Comparison of ENCODE assay signal across 29 cellular contexts in genomic region chr6:130971504-130971903, GRCh38.
"Had no signal": no experiment of that assay in that cellular context is flagged by ENCODE, and none has a peak within 500 bp of the region (broad histone marks: within the 10 kb centered on the region; RNA-seq: fewer than 3 reads in every experiment).

No MANE protein-coding gene starts in this region.

- ATAC-seq: PC-3, Right ventricle myocardium inferior had no signal

- H3K4me3 Mint-ChIP-seq: activated CD4-positive, alpha-beta T cell treated with anti-CD3 and anti-CD28 coated beads, Interleukin-2, amount 10 ng/mL, durations not matched to agents 7 days and 5 days; activated naive CD4-positive, alpha-beta T cell treated with anti-CD3 and anti-CD28 coated beads, Interleukin-2, amount 50 U/mL, for 24 hours; brain had no signal

- H3K9me3 ChIP-seq: MG63 had no signal

- H3K36me3 ChIP-seq: MG63 had no signal

- H3K27ac ChIP-seq: RWPE1 had no signal

- H3K27me3 Mint-ChIP-seq: activated CD4-positive, alpha-beta T cell treated with anti-CD3 and anti-CD28 coated beads, Interleukin-2, amount 10 ng/mL, durations not matched to agents 7 days and 5 days; activated naive CD4-positive, alpha-beta T cell treated with anti-CD3 and anti-CD28 coated beads, Interleukin-2, amount 50 U/mL, for 24 hours; brain had no signal

- H3K36me3 Mint-ChIP-seq: brain had no signal

- H3K4me3 ChIP-seq: MG63 had no signal

- H3K27me3 ChIP-seq: MG63 had no signal

- H3K4me1 Mint-ChIP-seq: activated CD4-positive, alpha-beta T cell treated with anti-CD3 and anti-CD28 coated beads, Interleukin-2, amount 10 ng/mL, durations not matched to agents 7 days and 5 days; activated naive CD4-positive, alpha-beta T cell treated with anti-CD3 and anti-CD28 coated beads, Interleukin-2, amount 50 U/mL, for 24 hours had no signal

- DNase-seq: activated CD4-positive, alpha-beta T cell treated with anti-CD3 and anti-CD28 coated beads, Interleukin-2, amount 10 ng/mL, durations not matched to agents 7 days and 5 days; activated CD8-positive, alpha-beta memory T cell treated with anti-CD3 and anti-CD28 coated beads, Interleukin-2, amount 50 U/mL, for 4 hours; activated gamma-delta T cell; activated naive CD4-positive, alpha-beta T cell treated with Interleukin-2 at 50 U/mL for 16 hours; activated T-cell treated with anti-CD3 and anti-CD28 coated beads, Interleukin-2, amount 50 U/mL, for 48 hours; anterior cingulate cortex; caudate nucleus; cerebellar nuclear complex; Kasumi-1; KG1; MG63; MV-4-11; NCI-H1092; NCI-H1436 treated with DMSO at 0.1 percent for 48 hours; NCI-H1694 treated with DMSO at 0.1 percent for 48 hours; NCI-H2029; NCI-H345; NCI-H524 treated with DMSO at 0.1 percent for 48 hours; NCI-H748 treated with DMSO at 0.1 percent for 48 hours; NK-92 treated with Interleukin-12 subunit alpha and Interleukin-12 subunit beta, amount 100 ng/mL, for 24 hours; PC-3; SIG-M5; SW 1271; T1000 had no signal

- H3K27ac Mint-ChIP-seq: activated CD4-positive, alpha-beta T cell treated with anti-CD3 and anti-CD28 coated beads, Interleukin-2, amount 10 ng/mL, durations not matched to agents 7 days and 5 days; activated naive CD4-positive, alpha-beta T cell treated with anti-CD3 and anti-CD28 coated beads, Interleukin-2, amount 50 U/mL, for 24 hours; activated T-helper 2 cell treated with anti-CD3 and anti-CD28 coated beads, Interferon-gamma antibody, Interleukin-2, Interleukin-4, amounts not matched to agents 10 μg/mL and 5 μg/mL and 100 μg/mL, durations not matched to agents 14 hours and 24 hours and 36 hours; brain had no signal

- H3K9me3 Mint-ChIP-seq: activated T-helper 2 cell treated with anti-CD3 and anti-CD28 coated beads, Interferon-gamma antibody, Interleukin-2, Interleukin-4, amounts not matched to agents 10 μg/mL and 5 μg/mL and 100 μg/mL, durations not matched to agents 14 hours and 24 hours and 36 hours had no signal
